13 cellular contexts compared by ENCODE assay signal in genomic region chr11:86247608-86248007, GRCh38. TPM values are rescaled to one million over a fixed set of nuclear protein-coding genes. Genes with fewer than 3 reads are reported as not detected.
DNase-seq lines count a peak whose midpoint lies in the region; ATAC-seq and TF ChIP-seq lines count a peak whose summit lies in the region.
"Had no signal": no experiment of that assay in that cellular context is flagged by ENCODE, and none has a peak within 500 bp of the region (broad histone marks: within the 10 kb centered on the region; RNA-seq: fewer than 3 reads in every experiment).

No MANE protein-coding gene starts in this region.

- H3K4me2 ChIP-seq in neural progenitor cell: peak overlapping the region; percentile 93

- POLR2A ChIA-PET in activated CD4-positive, alpha-beta T cell treated with anti-CD3 and anti-CD28 coated beads, Interleukin-2, amount 10 ng/mL, durations not matched to agents 7 days and 5 days (lab: Charles Lee): no interaction called here

- H4K20me1 ChIP-seq in neural progenitor cell (ENCODE audit: low read depth): peaks cover 49% of the 10 kb centered on the region

- H3F3A ChIP-seq in neural progenitor cell (ENCODE audit: low read depth): peaks cover 16% of the 10 kb centered on the region

- no peak for DNase-seq in activated CD4-positive, alpha-beta T cell treated with anti-CD3 and anti-CD28 coated beads, Interleukin-2, amount 10 ng/mL, durations not matched to agents 7 days and 5 days
- DNase-seq in activated CD4-positive, alpha-beta T cell treated with anti-CD3 and anti-CD28 coated beads for 4 hours: no peak
- DNase-seq in M059J (ENCODE audit: low read depth) (peak; percentile 38), neural progenitor cell (ENCODE audit: low spot score) (no peak), T1000 (lab: John Stamatoyannopoulos, UW) (no peak)
- DNase-seq in activated naive CD4-positive, alpha-beta T cell treated with anti-CD3 and anti-CD28 coated beads, Interleukin-2, amount 50 U/mL, for 72 hours (ENCODE audit: low spot score in 2 of 2): no peak
- DNase-seq: activated CD4-positive, alpha-beta T cell treated with anti-CD3 and anti-CD28 coated beads, Interleukin-2, amount 50 U/mL, for 4 hours; NCI-H1694; stimulated activated CD4-positive, alpha-beta T cell treated with anti-CD3 and anti-CD28 coated beads, Interleukin-4, amount 100 ng/mL, for 1 hour; testis had no signal

- H3K9me3 Mint-ChIP-seq in activated CD4-positive, alpha-beta T cell treated with anti-CD3 and anti-CD28 coated beads, Interleukin-2, amount 10 ng/mL, durations not matched to agents 7 days and 5 days: no peaks in the 10 kb centered on the region
- no peaks in the 10 kb centered on the region for H3K9me3 Mint-ChIP-seq in activated naive CD4-positive, alpha-beta T cell treated with anti-CD3 and anti-CD28 coated beads, Interleukin-2, amount 50 U/mL, for 72 hours
- H3K9me3 Mint-ChIP-seq in neural progenitor cell: no peaks in the 10 kb centered on the region

- no peak overlapping the region for H3K27ac Mint-ChIP-seq in activated CD4-positive, alpha-beta T cell treated with anti-CD3 and anti-CD28 coated beads, Interleukin-2, amount 10 ng/mL, durations not matched to agents 7 days and 5 days
- H3K27ac Mint-ChIP-seq in activated naive CD4-positive, alpha-beta T cell treated with anti-CD3 and anti-CD28 coated beads, Interleukin-2, amount 50 U/mL, for 72 hours: peak overlapping the region; percentile 3 to 28
- no peak overlapping the region for H3K27ac Mint-ChIP-seq in neural progenitor cell

- peak overlapping the region; percentile 48 for H3K4me3 Mint-ChIP-seq in activated CD4-positive, alpha-beta T cell treated with anti-CD3 and anti-CD28 coated beads, Interleukin-2, amount 10 ng/mL, durations not matched to agents 7 days and 5 days
- H3K4me3 Mint-ChIP-seq in neural progenitor cell: no peak overlapping the region

- no peak for ATAC-seq in activated naive CD4-positive, alpha-beta T cell treated with anti-CD3 and anti-CD28 coated beads, Interleukin-2, amount 50 U/mL, for 72 hours
- ATAC-seq in GM21528 (IDR thresholded peaks at IDR 0.05; ENCODE audit: low FRiP score, unreplicated experiment): no peak
- no peak for ATAC-seq in HG03565 (IDR thresholded peaks at IDR 0.05; ENCODE audit: unreplicated experiment)
- ATAC-seq: Right ventricle myocardium inferior had no signal

- CTCF ChIA-PET in activated CD4-positive, alpha-beta T cell treated with anti-CD3 and anti-CD28 coated beads, Interleukin-2, amount 10 ng/mL, durations not matched to agents 7 days and 5 days (lab: Charles Lee): no interaction called here

- peaks cover 30% of the 10 kb centered on the region for H3K36me3 Mint-ChIP-seq in activated CD4-positive, alpha-beta T cell treated with anti-CD3 and anti-CD28 coated beads, Interleukin-2, amount 10 ng/mL, durations not matched to agents 7 days and 5 days (ENCODE audit: low read depth)
- H3K36me3 Mint-ChIP-seq in activated naive CD4-positive, alpha-beta T cell treated with anti-CD3 and anti-CD28 coated beads, Interleukin-2, amount 50 U/mL, for 72 hours: peaks cover 12 to 35% of the 10 kb centered on the region in 2 donors
- peaks cover 6% of the 10 kb centered on the region for H3K36me3 Mint-ChIP-seq in neural progenitor cell

- no peak for TF ChIP-seq CTCF in neural progenitor cell (IDR thresholded peaks at IDR 0.05)

- no peaks in the 10 kb centered on the region for H3K9me3 ChIP-seq in neural progenitor cell (ENCODE audit: low read depth)
- H3K9me3 ChIP-seq: testis had no signal

- H3K4me1 ChIP-seq in neural progenitor cell: peaks cover 31% of the 10 kb centered on the region

- H3K27me3 ChIP-seq in neural progenitor cell: no peaks in the 10 kb centered on the region
- H3K27me3 ChIP-seq: testis had no signal

- peaks cover 75% of the 10 kb centered on the region for H3K79me2 ChIP-seq in neural progenitor cell (ENCODE audit: low read depth)

- no peak overlapping the region for H3K9ac ChIP-seq in neural progenitor cell

- H2AFZ ChIP-seq in neural progenitor cell (replicated peaks): no peak overlapping the region

- H3K4me1 Mint-ChIP-seq in activated CD4-positive, alpha-beta T cell treated with anti-CD3 and anti-CD28 coated beads, Interleukin-2, amount 10 ng/mL, durations not matched to agents 7 days and 5 days: peaks cover 49% of the 10 kb centered on the region
- peaks cover 32% of the 10 kb centered on the region for H3K4me1 Mint-ChIP-seq in neural progenitor cell

- H3K27ac ChIP-seq in neural progenitor cell: no peak overlapping the region
- H3K27ac ChIP-seq: testis had no signal

- H3K36me3 ChIP-seq in neural progenitor cell: peaks cover 3% of the 10 kb centered on the region

- no peaks in the 10 kb centered on the region for H3K27me3 Mint-ChIP-seq in activated CD4-positive, alpha-beta T cell treated with anti-CD3 and anti-CD28 coated beads, Interleukin-2, amount 10 ng/mL, durations not matched to agents 7 days and 5 days
- H3K27me3 Mint-ChIP-seq in neural progenitor cell (ENCODE audit: insufficient read depth, low read depth): no peaks in the 10 kb centered on the region

- H3K4me3 ChIP-seq in neural progenitor cell: no peak overlapping the region
- H3K4me3 ChIP-seq: testis had no signal

RNA-seq across cellular contexts. Expression of gene EED, which starts 3.1 kb away (rescaled TPM):
- total RNA-seq in activated CD4-positive, alpha-beta T cell treated with anti-CD3 and anti-CD28 coated beads, Interleukin-2, amount 10 ng/mL, durations not matched to agents 7 days and 5 days: 10 to 100 TPM; 46.3 to 50.3 TPM
- 35.6 and 37.7 TPM in 2 replicates for total RNA-seq in M059J (2014; rRNA removed; shearing (Covaris generic))
- 100 to 1,000 TPM in 1 of 2 donors, 10 to 100 TPM in 1; 55.1 to 104 TPM for total RNA-seq in activated naive CD4-positive, alpha-beta T cell treated with anti-CD3 and anti-CD28 coated beads, Interleukin-2, amount 50 U/mL, for 72 hours
- 44.2 and 64.9 TPM in 2 replicates for total RNA-seq in neural progenitor cell (ENCODE audit: low replicate concordance)

RNA-seq across cellular contexts. Expression of gene HIKESHI, which starts 54.4 kb away (rescaled TPM):
- 10 to 100 TPM; 35.8 to 46.7 TPM for total RNA-seq in activated CD4-positive, alpha-beta T cell treated with anti-CD3 and anti-CD28 coated beads, Interleukin-2, amount 10 ng/mL, durations not matched to agents 7 days and 5 days
- 94.4 and 98.2 TPM in 2 replicates for total RNA-seq in M059J (2014; rRNA removed; shearing (Covaris generic))
- 10 to 100 TPM; 41.5 to 47.8 TPM for total RNA-seq in activated naive CD4-positive, alpha-beta T cell treated with anti-CD3 and anti-CD28 coated beads, Interleukin-2, amount 50 U/mL, for 72 hours
- 86.6 and 87.2 TPM in 2 replicates for total RNA-seq in neural progenitor cell (ENCODE audit: low replicate concordance)

Comparison
In these comparisons a context has a peak if more than half of its experiments do, and no peak if none do; other contexts are left out.
1. H3K27ac Mint-ChIP-seq: peak in activated naive CD4-positive, alpha-beta T cell treated with anti-CD3 and anti-CD28 coated beads, Interleukin-2, amount 50 U/mL, for 72 hours (2 of 2); none in activated CD4-positive, alpha-beta T cell treated with anti-CD3 and anti-CD28 coated beads, Interleukin-2, amount 10 ng/mL, durations not matched to agents 7 days and 5 days (single experiment) and neural progenitor cell (single experiment).